ENCODE assay signal across 1 cellular context in genomic region chr17:44780161-44780560, GRCh38.
TF ChIP-seq lines count a peak whose summit lies in the region.

No MANE protein-coding gene starts in this region.

TF ChIP-seq in IMR-90, 13 proteins besides CTCF, POLR2A, EP300 and RAD21:
- TF ChIP-seq CHD1 (IDR thresholded peaks at IDR 0.05; ENCODE audit: low read depth, low read length) = no peak
